In the genomic region with DNA sequence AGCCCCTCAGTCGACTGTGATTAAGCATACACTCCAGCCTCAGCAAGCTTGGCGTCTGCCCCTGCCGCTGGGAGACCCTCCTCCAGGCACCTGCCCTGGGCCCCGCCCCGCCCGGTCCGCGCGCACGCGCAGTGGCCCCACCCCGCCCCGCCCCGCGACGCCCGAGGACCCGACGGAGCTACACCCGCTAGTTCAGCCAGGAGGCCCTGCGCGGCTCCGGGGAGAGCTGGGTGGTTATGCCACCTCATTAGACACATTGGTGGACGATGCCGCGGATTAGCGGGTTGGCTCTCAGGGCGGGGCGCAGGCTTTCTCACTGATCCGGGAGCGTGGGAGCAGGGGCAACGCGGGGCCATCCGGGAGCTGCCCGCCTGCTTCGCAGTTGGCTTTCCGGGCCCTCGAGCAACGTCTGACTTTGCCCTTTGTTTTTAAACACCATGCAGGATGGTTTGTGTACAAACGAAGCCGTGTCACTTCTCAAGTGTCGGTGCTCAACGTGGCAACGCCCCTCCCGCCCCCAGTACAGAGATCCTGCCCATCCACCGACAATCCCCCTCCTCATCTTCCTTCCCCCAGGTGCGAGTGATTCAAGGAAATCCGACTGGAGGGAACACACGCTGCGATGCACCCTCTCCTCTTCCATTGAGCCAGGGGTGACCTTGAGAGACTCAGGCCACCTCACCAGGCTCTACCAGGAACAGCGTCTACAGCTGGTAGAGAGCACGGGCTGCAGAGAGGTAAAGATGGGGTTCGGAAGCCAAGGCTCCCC, we compare ENCODE assay signal across 8 cellular contexts.
A peak's percentile ranks its signal among the peaks of the same experiment; 100 is the strongest.
DNase-seq lines count a peak whose midpoint lies in the region; ATAC-seq and TF ChIP-seq lines count a peak whose summit lies in the region.

No MANE protein-coding gene starts in this region.

- peak overlapping the region; percentile 82 for H3K4me3 Mint-ChIP-seq in activated naive CD4-positive, alpha-beta T cell treated with anti-CD3 and anti-CD28 coated beads, Interleukin-2, amount 10 ng/mL, durations not matched to agents 7 days and 5 days

- CTCF ChIA-PET in activated naive CD4-positive, alpha-beta T cell treated with anti-CD3 and anti-CD28 coated beads, Interleukin-2, amount 10 ng/mL, durations not matched to agents 7 days and 5 days (lab: Charles Lee) = interaction anchor here (0.7 to 2.7 kb wide), 9 partner anchors 12 to 104 kb away, joined by 3 to 13 read pairs (median 3); no protein-coding TSS in a partner anchor

- no peaks in the 10 kb centered on the region for H3K27me3 ChIP-seq in thyroid gland

- TF ChIP-seq POLR2A in thyroid gland (IDR thresholded peaks at IDR 0.05) = no peak

- H3K27ac Mint-ChIP-seq in activated naive CD4-positive, alpha-beta T cell treated with anti-CD3 and anti-CD28 coated beads, Interleukin-2, amount 10 ng/mL, durations not matched to agents 7 days and 5 days = peak overlapping the region; percentile 91

- TF ChIP-seq CTCF in thyroid gland (IDR thresholded peaks at IDR 0.05) = peak in 1 of 6 experiments; percentile 9

- peaks cover 10% of the 10 kb centered on the region for H3K27me3 Mint-ChIP-seq in activated naive CD4-positive, alpha-beta T cell treated with anti-CD3 and anti-CD28 coated beads, Interleukin-2, amount 10 ng/mL, durations not matched to agents 7 days and 5 days

- H3K4me1 Mint-ChIP-seq in activated naive CD4-positive, alpha-beta T cell treated with anti-CD3 and anti-CD28 coated beads, Interleukin-2, amount 10 ng/mL, durations not matched to agents 7 days and 5 days = peaks cover 30% of the 10 kb centered on the region

- intact Hi-C loops in posterior cingulate gyrus (cut with DNase I) (no loop called here), thyroid gland (cut with DNase I) (no loop called here)

- peaks cover 0 to 12% of the 10 kb centered on the region in 2 donors for H3K4me1 ChIP-seq in thyroid gland

- ATAC-seq in HG03045 (IDR thresholded peaks at IDR 0.05; ENCODE audit: unreplicated experiment) = peak; percentile 83

- H3K27ac ChIP-seq in thyroid gland = no peak overlapping the region

- no peaks in the 10 kb centered on the region for H3K9me3 ChIP-seq in thyroid gland

- peak overlapping the region in 2 of 3 donors; percentile 17 to 38 for H3K4me3 ChIP-seq in thyroid gland (replicated peaks in 1 of 3)

- WGBS in thyroid gland, 2 donors = 8 to 22% methylated on average over 24 to 39 of the region's 53 CpGs

- peak; percentile 30 for DNase-seq in DMS153 (lab: John Stamatoyannopoulos, UW)
- DNase-seq in RPMI8226 = peak; percentile 59
- peak; percentile 80 for DNase-seq in activated naive CD4-positive, alpha-beta T cell treated with anti-CD3 and anti-CD28 coated beads, Interleukin-2, amount 10 ng/mL, durations not matched to agents 7 days and 5 days
- DNase-seq in globus pallidus (ENCODE audit: low spot score) = peak; percentile 47
- peak in 9 of 10 donors; percentile 27 to 92 (median 41) for DNase-seq in posterior cingulate gyrus
- peak; percentile 44 to 56 for DNase-seq in thyroid gland
- no peak for DNase-seq in dedifferentiated amniotic fluid mesenchymal stem cell (ENCODE audit: extremely low spot score)

- H3K9me3 Mint-ChIP-seq in activated naive CD4-positive, alpha-beta T cell treated with anti-CD3 and anti-CD28 coated beads, Interleukin-2, amount 10 ng/mL, durations not matched to agents 7 days and 5 days = peaks cover 9% of the 10 kb centered on the region

- H3K36me3 Mint-ChIP-seq in activated naive CD4-positive, alpha-beta T cell treated with anti-CD3 and anti-CD28 coated beads, Interleukin-2, amount 10 ng/mL, durations not matched to agents 7 days and 5 days = peaks cover 6% of the 10 kb centered on the region

- H3K36me3 ChIP-seq in thyroid gland = no peaks in the 10 kb centered on the region
